In genomic region chr4:15003441-15003890, GRCh38 we compare ENCODE assay signal across 8 cellular contexts. TPM values are rescaled to one million over a fixed set of nuclear protein-coding genes. Genes with fewer than 3 reads are reported as not detected.
DNase-seq lines count a peak whose midpoint lies in the region; ATAC-seq, FAIRE-seq and TF ChIP-seq lines count a peak whose summit lies in the region.

No MANE protein-coding gene starts in this region.

- H3K27me3 Mint-ChIP-seq in T-cell: no peaks in the 10 kb centered on the region

- peaks cover 18 to 31% (median 27%) of the 10 kb centered on the region in 3 donors for H3K4me1 Mint-ChIP-seq in T-cell

- H3K4me3 Mint-ChIP-seq in T-cell: peak overlapping the region; percentile 71 to 93 (median 91)

- H3K36me3 ChIP-seq in brain microvascular endothelial cell (replicated peaks) (peaks cover 21% of the 10 kb centered on the region), kidney (ENCODE audit: control insufficient read depth in 1 of 2, insufficient read depth in 2 of 2, low read length in 2 of 2) (no peaks in the 10 kb centered on the region)

- intact Hi-C loops in kidney (cut with DNase I): no loop called here

- ATAC-seq in HG02981 (IDR thresholded peaks at IDR 0.05; ENCODE audit: unreplicated experiment): peak; percentile 15
- ATAC-seq in T-cell (replicated peaks in 1 of 4): peak; percentile 13 to 25 (median 20)

- FAIRE-seq in kidney (lab: Jason Lieb, UNC): no peak

- peak overlapping the region; percentile 49 to 99 for H3K9ac ChIP-seq in kidney (ENCODE audit: low read length in 2 of 2)

- H3K4me1 ChIP-seq in kidney (ENCODE audit: control insufficient read depth in 1 of 2, insufficient read depth in 1 of 2, low read depth in 1 of 2, low read length in 2 of 2): peaks cover 0 to 10% of the 10 kb centered on the region in 2 donors

- DNase-seq in NCI-H146 (lab: John Stamatoyannopoulos, UW) (peak; percentile 78), NCI-H146 treated with DMSO at 0.1 percent for 48 hours (lab: John Stamatoyannopoulos, UW; ENCODE audit: unreplicated experiment) (no peak), T-cell (peak in 31 of 34 experiments; percentile 18 to 62 (median 39)), brain microvascular endothelial cell (no peak), kidney (peak; percentile 90), NCI-H2029 treated with DMSO at 0.1 percent for 48 hours (lab: John Stamatoyannopoulos, UW) (no peak)
- peak; percentile 53 for DNase-seq in stimulated activated CD4-positive, alpha-beta T cell treated with anti-CD3 and anti-CD28 coated beads, Interleukin-1b, Interleukin-23, amount 100 ng/mL, for 48 hours

- CTCF ChIA-PET in T-cell (lab: Charles Lee): interaction anchor here (0.6 to 0.7 kb wide), 4 partner anchors 131 to 808 kb away, joined by 3 to 10 read pairs (median 4); no protein-coding TSS in a partner anchor

- peaks cover 4% of the 10 kb centered on the region for H3K36me3 Mint-ChIP-seq in T-cell

- TF ChIP-seq CTCF in brain microvascular endothelial cell (IDR thresholded peaks at IDR 0.05; ENCODE audit: low read depth, low read length, missing control alignments): no peak
- no peak for TF ChIP-seq CTCF in kidney (IDR thresholded peaks at IDR 0.05; ENCODE audit: borderline replicate concordance, extremely low read depth, insufficient read depth)

- POLR2A ChIA-PET in T-cell (lab: Charles Lee): interaction anchor here (0.6 to 1.1 kb wide), 7 partner anchors 38 to 1348 kb away, joined by 3 to 7 read pairs (median 5); no protein-coding TSS in a partner anchor

- H3K27ac Mint-ChIP-seq in T-cell: peak overlapping the region in 1 of 2 donors; percentile 55

- no peaks in the 10 kb centered on the region for H3K27me3 ChIP-seq in brain microvascular endothelial cell (replicated peaks)

- H3K27ac ChIP-seq in brain microvascular endothelial cell: peak overlapping the region; percentile 99
- H3K27ac ChIP-seq in kidney (ENCODE audit: low read depth in 2 of 2, low read length in 2 of 2): peak overlapping the region; percentile 100

- in situ Hi-C loops in brain microvascular endothelial cell (cut with HindIII; ENCODE audit: low pct_ligation_motif_present, low sequenced_read_pairs): loop anchor here (25.0 kb wide), 1 partner anchor 1341 kb away; no protein-coding TSS in a partner anchor

- no peaks in the 10 kb centered on the region for H3K9me3 Mint-ChIP-seq in T-cell

- H3K9me3 ChIP-seq in kidney (ENCODE audit: control insufficient read depth in 1 of 2, low read length in 2 of 2): no peaks in the 10 kb centered on the region

- peak overlapping the region; percentile 81 for H3K4me3 ChIP-seq in brain microvascular endothelial cell (ENCODE audit: low read depth, low read length)
- peak overlapping the region; percentile 36 to 85 for H3K4me3 ChIP-seq in kidney (ENCODE audit: low read length in 2 of 2)

RNA-seq across cellular contexts. Expression of gene CPEB2, which starts 1.2 kb away (rescaled TPM):
- total RNA-seq in T-cell: 10 to 100 TPM; 14.8 to 32.3 (median 16.2) TPM
- 58.0 TPM for total RNA-seq in kidney
- polyA plus RNA-seq in kidney (ENCODE audit: insufficient read depth, low read depth, low replicate concordance): 7.9 TPM

Comparison
In these comparisons a context has a peak if more than half of its experiments do, and no peak if none do; other contexts are left out.
1. DNase-seq: peak in NCI-H146 (single experiment), T-cell (31 of 34), kidney (single experiment) and stimulated activated CD4-positive, alpha-beta T cell treated with anti-CD3 and anti-CD28 coated beads, Interleukin-1b, Interleukin-23, amount 100 ng/mL, for 48 hours (single experiment); none in NCI-H146 treated with DMSO at 0.1 percent for 48 hours (single experiment), brain microvascular endothelial cell (single experiment) and NCI-H2029 treated with DMSO at 0.1 percent for 48 hours (single experiment).